In genomic region chr1:201495447-201496295, GRCh38 we compare ENCODE assay signal across 1 cellular context.
TF ChIP-seq lines count a peak whose summit lies in the region.

No MANE protein-coding gene starts in this region.

TF ChIP-seq in liver, 16 proteins besides CTCF, POLR2A, EP300 and RAD21 (continued from another document):
- no peak for TF ChIP-seq ZBTB33 (IDR thresholded peaks at IDR 0.05)
- TF ChIP-seq YY1 (IDR thresholded peaks at IDR 0.05), result peak; percentile 59
- peak; percentile 87 for TF ChIP-seq SP1 (IDR thresholded peaks at IDR 0.05)
TF ChIP-seq in liver: peak in this region for 10.
